ENCODE assay signal across 1 cellular context in genomic region chr17:39979865-39980401, GRCh38.
TF ChIP-seq lines count a peak whose summit lies in the region.

No MANE protein-coding gene starts in this region.

TF ChIP-seq in K562, 482 proteins besides CTCF, POLR2A, EP300 and RAD21 (continued from another document and continues in another):
- TF ChIP-seq USF1 (CRISPR knock-in tag; IDR thresholded peaks at IDR 0.05) (no peak), PML (IDR thresholded peaks at IDR 0.05; ENCODE audit: low read length) (no peak), HDGF (IDR thresholded peaks at IDR 0.05) (no peak), NFIC (IDR thresholded peaks at IDR 0.05) (0 out of 2 replicates have a peak, but pooled peaks have one; percentile 4), ATF1 (CRISPR knock-in tag; IDR thresholded peaks at IDR 0.05) (no peak), ATF1 (tag; IDR thresholded peaks at IDR 0.05) (no peak; the same call in 1 of the 2 replicates), SMAD4 (CRISPR knock-in tag; conservative IDR thresholded peaks at IDR 0.05) (peak; percentile 70), FUS (optimal IDR thresholded peaks at IDR 0.05; ENCODE audit: low read depth, low read length) (no peak), POLR2B (IDR thresholded peaks at IDR 0.05; ENCODE audit: low read depth, partially characterized antibody) (peak; percentile 57), DPF2 (IDR thresholded peaks at IDR 0.05) (peak; percentile 91), MEIS2 (IDR thresholded peaks at IDR 0.05; ENCODE audit: partially characterized antibody) (peak; percentile 1), U2AF2 (optimal IDR thresholded peaks at IDR 0.05; ENCODE audit: low read depth, low read length) (no peak), SAP30 (IDR thresholded peaks at IDR 0.05; ENCODE audit: borderline replicate concordance, insufficient read depth, low read depth, low read length, poor library complexity, severe bottlenecking) (no peak), MYC (IDR thresholded peaks at IDR 0.05; ENCODE audit: low read depth, low read length) (no peak), MYC (CRISPR knock-in tag; IDR thresholded peaks at IDR 0.05; ENCODE audit: borderline replicate concordance, low read depth) (no peak), ZFPM2 (CRISPR knock-in tag; IDR thresholded peaks at IDR 0.05) (no peak), ZNF584 (CRISPR knock-in tag; IDR thresholded peaks at IDR 0.05; ENCODE audit: low read depth) (no peak), RBM22 (IDR thresholded peaks at IDR 0.05; ENCODE audit: low read depth, low read length, poor library complexity, severe bottlenecking) (no peak), ZNF184 (CRISPR knock-in tag; IDR thresholded peaks at IDR 0.05) (no peak), GTF2F1 (IDR thresholded peaks at IDR 0.05; ENCODE audit: low read depth, low read length) (no peak), PHB (CRISPR knock-in tag; IDR thresholded peaks at IDR 0.05) (no peak), ZBTB9 (CRISPR knock-in tag; IDR thresholded peaks at IDR 0.05) (no peak), ZKSCAN1 (IDR thresholded peaks at IDR 0.05; ENCODE audit: low read depth, low read length) (no peak), CHCHD3 (CRISPR knock-in tag; IDR thresholded peaks at IDR 0.05) (no peak), SLC30A9 (CRISPR knock-in tag; IDR thresholded peaks at IDR 0.05) (no peak), ZFX (CRISPR knock-in tag; IDR thresholded peaks at IDR 0.05) (no peak), ZNF280B (CRISPR knock-in tag; IDR thresholded peaks at IDR 0.05) (no peak), ZNF121 (CRISPR knock-in tag; conservative IDR thresholded peaks at IDR 0.05) (no peak), CHD2 (IDR thresholded peaks at IDR 0.05; ENCODE audit: low read depth, low read length) (no peak), HDAC8 (tag; IDR thresholded peaks at IDR 0.05) (no peak), FOXJ2 (tag; IDR thresholded peaks at IDR 0.05) (no peak), ZNF398 (CRISPR knock-in tag; IDR thresholded peaks at IDR 0.05) (no peak), HNRNPK (IDR thresholded peaks at IDR 0.05; ENCODE audit: low read depth, low read length, poor library complexity, severe bottlenecking) (no peak), PHF8 (IDR thresholded peaks at IDR 0.05; ENCODE audit: borderline replicate concordance, low read length) (peak; percentile 43; the same call in 1 of the 2 replicates), CREB3L1 (IDR thresholded peaks at IDR 0.05; ENCODE audit: borderline replicate concordance, low read depth) (no peak), PPARD (CRISPR knock-in tag; IDR thresholded peaks at IDR 0.05) (no peak), GABPB2 (CRISPR knock-in tag; conservative IDR thresholded peaks at IDR 0.05) (no peak), THRB (CRISPR knock-in tag; conservative IDR thresholded peaks at IDR 0.05) (no peak), U2AF1 (optimal IDR thresholded peaks at IDR 0.05; ENCODE audit: low read depth, low read length) (no peak), CEBPB (tag; IDR thresholded peaks at IDR 0.05) (peak; percentile 84), RBM39 (optimal IDR thresholded peaks at IDR 0.05; ENCODE audit: low read depth, low read length) (no peak), TEAD1 (CRISPR knock-in tag; IDR thresholded peaks at IDR 0.05) (no peak), NR4A1 (CRISPR knock-in tag; IDR thresholded peaks at IDR 0.05) (no peak), NR4A1 (tag; IDR thresholded peaks at IDR 0.05) (0 out of 2 replicates have a peak, but pooled peaks have one; percentile 12), AFF1 (IDR thresholded peaks at IDR 0.05; ENCODE audit: low read depth in 1 of 2, partially characterized antibody in 2 of 2) (peak in 1 of 2 experiments; percentile 23), NR1H2 (CRISPR knock-in tag; IDR thresholded peaks at IDR 0.05) (no peak), HDAC6 (IDR thresholded peaks at IDR 0.05; ENCODE audit: low read depth, low read length) (no peak), FOXJ3 (CRISPR knock-in tag; IDR thresholded peaks at IDR 0.05) (no peak), MYNN (IDR thresholded peaks at IDR 0.05) (0 out of 2 replicates have a peak, but pooled peaks have one; percentile 11), MYNN (CRISPR knock-in tag; IDR thresholded peaks at IDR 0.05) (no peak), RBBP5 (IDR thresholded peaks at IDR 0.05; ENCODE audit: borderline replicate concordance, insufficient read depth, low read length, poor library complexity, severe bottlenecking) (no peak), SIN3A (IDR thresholded peaks at IDR 0.05; ENCODE audit: borderline replicate concordance in 2 of 2, control insufficient read depth in 1 of 2, low read depth in 2 of 2, low read length in 2 of 2) (no peak), SMARCC2 (IDR thresholded peaks at IDR 0.05; ENCODE audit: low read depth) (peak; percentile 73; the same call in 1 of the 2 replicates), RFX5 (IDR thresholded peaks at IDR 0.05; ENCODE audit: low read depth, low read length) (no peak), ZNF79 (CRISPR knock-in tag; IDR thresholded peaks at IDR 0.05; ENCODE audit: low read depth) (no peak), SMARCA5 (IDR thresholded peaks at IDR 0.05) (peak; percentile 73; the same call in 1 of the 2 replicates), FOXA1 (IDR thresholded peaks at IDR 0.05; ENCODE audit: borderline replicate concordance) (no peak), CHD4 (IDR thresholded peaks at IDR 0.05; ENCODE audit: insufficient read depth, insufficient replicate concordance, low read depth, low read length, poor library complexity, severe bottlenecking) (no peak), ATF6 (CRISPR knock-in tag; IDR thresholded peaks at IDR 0.05) (no peak), POU5F1 (IDR thresholded peaks at IDR 0.05; ENCODE audit: borderline replicate concordance, low read depth, low read length, partially characterized antibody) (no peak), ARNT (IDR thresholded peaks at IDR 0.05) (no peak; a peak in 1 of 4 replicates), ATF2 (CRISPR knock-in tag; IDR thresholded peaks at IDR 0.05) (no peak), STAT5B (CRISPR knock-in tag; IDR thresholded peaks at IDR 0.05) (no peak)
